21 cellular contexts compared by ENCODE assay signal in the genomic region with DNA sequence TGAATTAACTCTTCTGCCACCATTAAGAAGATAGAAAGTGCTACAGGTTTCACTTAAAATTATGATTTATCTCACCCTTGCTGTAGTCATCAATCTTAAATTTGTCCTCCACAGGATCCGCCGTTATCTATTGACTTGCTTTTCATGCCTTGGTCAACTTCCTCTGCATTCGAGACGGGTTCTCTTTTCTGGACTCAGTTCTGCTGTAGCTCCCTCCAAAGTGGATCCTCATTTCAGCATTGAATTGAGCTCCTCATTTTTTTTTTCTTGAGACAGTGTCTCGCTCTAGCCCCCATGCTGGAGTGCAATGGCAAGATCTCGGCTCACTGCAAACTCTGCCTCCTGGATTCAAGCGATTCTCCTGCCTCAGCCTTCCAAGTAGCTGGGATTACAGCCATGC. TPM values are rescaled to one million over a fixed set of nuclear protein-coding genes. Genes with fewer than 3 reads are reported as not detected.
DNase-seq lines count a peak whose midpoint lies in the region; ATAC-seq and TF ChIP-seq lines count a peak whose summit lies in the region.
"Had no signal": no experiment of that assay in that cellular context is flagged by ENCODE, and none has a peak within 500 bp of the region (broad histone marks: within the 10 kb centered on the region; RNA-seq: fewer than 3 reads in every experiment).

No MANE protein-coding gene starts in this region.

- no peaks in the 10 kb centered on the region for H3K27me3 Mint-ChIP-seq in CD8-positive, alpha-beta T cell (ENCODE audit: low read depth)
- no peaks in the 10 kb centered on the region for H3K27me3 Mint-ChIP-seq in central memory CD8-positive, alpha-beta T cell
- H3K27me3 Mint-ChIP-seq in chondrocyte (ENCODE audit: low read depth) = peaks cover 14% of the 10 kb centered on the region

- no peak overlapping the region for H2BK12ac ChIP-seq in neuronal stem cell (ENCODE audit: low read length)

- H3K9me3 ChIP-seq in CD8-positive, alpha-beta T cell (ENCODE audit: low read length) = no peaks in the 10 kb centered on the region
- no peaks in the 10 kb centered on the region for H3K9me3 ChIP-seq in OCI-LY3 (ENCODE audit: insufficient read depth, low read length)
- no peaks in the 10 kb centered on the region for H3K9me3 ChIP-seq in neuronal stem cell (replicated peaks in 1 of 2; ENCODE audit: control insufficient read depth in 2 of 2, insufficient read depth in 1 of 2, low read depth in 1 of 2, low read length in 2 of 2)
- H3K9me3 ChIP-seq: BE2C, ovary, SK-N-SH, tibial artery had no signal

- no peak overlapping the region for H3K4me3 Mint-ChIP-seq in CD8-positive, alpha-beta T cell
- peak overlapping the region; percentile 20 for H3K4me3 Mint-ChIP-seq in central memory CD8-positive, alpha-beta T cell
- no peak overlapping the region for H3K4me3 Mint-ChIP-seq in chondrocyte (ENCODE audit: unreplicated experiment)
- H3K4me3 Mint-ChIP-seq: HFFc6 had no signal

- H2AK5ac ChIP-seq in neuronal stem cell (ENCODE audit: low read depth, low read length) = no peak overlapping the region

- H4K20me1 ChIP-seq in OCI-LY3 (ENCODE audit: insufficient read depth, low read length) = no peaks in the 10 kb centered on the region

- H3K18ac ChIP-seq in neuronal stem cell (ENCODE audit: low read length) = no peak overlapping the region

- no peak overlapping the region for H2BK120ac ChIP-seq in neuronal stem cell (ENCODE audit: low read depth, low read length)

- CTCF ChIA-PET in CD8-positive, alpha-beta T cell (lab: Charles Lee) = interaction anchor here (1.5 to 2.6 kb wide), 2 partner anchors 12 to 34 kb away, joined by 3 to 8 read pairs; no protein-coding TSS in a partner anchor

- no peak overlapping the region for H3K27ac ChIP-seq in CD8-positive, alpha-beta T cell (ENCODE audit: low read depth, low read length)
- H3K27ac ChIP-seq in OCI-LY3 (ENCODE audit: low read length) (peak overlapping the region; percentile 100), neuronal stem cell (replicated peaks; ENCODE audit: low read length) (no peak overlapping the region)
- H3K27ac ChIP-seq: ovary, tibial artery had no signal

- no peak overlapping the region for H3K14ac ChIP-seq in neuronal stem cell (ENCODE audit: low read length)

- peaks cover 45% of the 10 kb centered on the region for H3K4me1 ChIP-seq in CD8-positive, alpha-beta T cell (ENCODE audit: insufficient read depth, low read length)
- peaks cover 96% of the 10 kb centered on the region for H3K4me1 ChIP-seq in OCI-LY3 (ENCODE audit: low read length)
- peaks cover 0 to 12% of the 10 kb centered on the region in 2 donors for H3K4me1 ChIP-seq in neuronal stem cell (ENCODE audit: control insufficient read depth in 2 of 2, insufficient read depth in 1 of 2, low read depth in 1 of 2, low read length in 2 of 2)
- H3K4me1 ChIP-seq: BE2C, tibial artery had no signal

- no peak overlapping the region for H3K4ac ChIP-seq in neuronal stem cell (ENCODE audit: low read length)

- POLR2A ChIA-PET in CD8-positive, alpha-beta T cell (lab: Charles Lee) = interaction anchor here (0.8 to 2.6 kb wide), 3 partner anchors 12 to 27 kb away, joined by 3 to 13 read pairs (median 4); a partner anchor contains a TSS

- TF ChIP-seq CTCF in CD8-positive, alpha-beta T cell (IDR thresholded peaks at IDR 0.05) = no peak
- TF ChIP-seq CTCF in OCI-LY3 (IDR thresholded peaks at IDR 0.05; ENCODE audit: low read depth, low read length) = no peak
- TF ChIP-seq CTCF in chondrocyte (IDR thresholded peaks at IDR 0.05) = no peak

- H2BK15ac ChIP-seq in neuronal stem cell (ENCODE audit: low read length) = no peak overlapping the region

- H3K36me3 ChIP-seq in CD8-positive, alpha-beta T cell (ENCODE audit: insufficient read depth, low read length) = peaks cover 12% of the 10 kb centered on the region
- H3K36me3 ChIP-seq in OCI-LY3 (replicated peaks; ENCODE audit: low read depth, low read length) (peaks cover 61% of the 10 kb centered on the region), neuronal stem cell (replicated peaks in 1 of 2; ENCODE audit: control insufficient read depth in 2 of 2, insufficient read depth in 2 of 2, low read length in 2 of 2) (no peaks in the 10 kb centered on the region)
- H3K36me3 ChIP-seq: BE2C, ovary, tibial artery had no signal

- H2BK5ac ChIP-seq in neuronal stem cell (ENCODE audit: low read length) = no peak overlapping the region

- peaks cover 74% of the 10 kb centered on the region for H3K4me1 Mint-ChIP-seq in CD8-positive, alpha-beta T cell (ENCODE audit: low read depth)
- H3K4me1 Mint-ChIP-seq in central memory CD8-positive, alpha-beta T cell = peaks cover 85% of the 10 kb centered on the region
- H3K4me1 Mint-ChIP-seq in chondrocyte (ENCODE audit: low read depth) = peaks cover 6% of the 10 kb centered on the region

- H3K79me2 ChIP-seq in OCI-LY3 (ENCODE audit: low read length) = peaks cover 85% of the 10 kb centered on the region

- no peak overlapping the region for H3K4me3 ChIP-seq in CD8-positive, alpha-beta T cell (ENCODE audit: low read depth, low read length)
- H3K4me3 ChIP-seq in OCI-LY3 (ENCODE audit: low read length) (no peak overlapping the region), neuronal stem cell (ENCODE audit: low read length in 2 of 2) (no peak overlapping the region)
- H3K4me3 ChIP-seq: ovary, tibial artery had no signal

- peak overlapping the region; percentile 36 for H3K4me2 ChIP-seq in OCI-LY3 (ENCODE audit: low read length)
- no peak overlapping the region for H3K4me2 ChIP-seq in neuronal stem cell (ENCODE audit: insufficient read depth, low read length, poor library complexity, severe bottlenecking)
- H3K4me2 ChIP-seq: SK-N-SH had no signal

- H3K9ac ChIP-seq in OCI-LY3 (ENCODE audit: low read length) (peak overlapping the region; percentile 95; the same call in 1 of the 2 replicates), neuronal stem cell (ENCODE audit: low read depth, low read length, poor library complexity) (no peak overlapping the region)
- H3K9ac ChIP-seq: SK-N-SH had no signal

- no peak for ATAC-seq in CD8-positive, alpha-beta T cell
- no peak for ATAC-seq in central memory CD8-positive, alpha-beta T cell (replicated peaks; ENCODE audit: extremely low read depth, poor library complexity, severe bottlenecking)
- ATAC-seq in sciatic nerve = no peak

- H3K9me3 Mint-ChIP-seq in CD8-positive, alpha-beta T cell = no peaks in the 10 kb centered on the region
- H3K9me3 Mint-ChIP-seq in central memory CD8-positive, alpha-beta T cell = no peaks in the 10 kb centered on the region
- no peaks in the 10 kb centered on the region for H3K9me3 Mint-ChIP-seq in chondrocyte (ENCODE audit: low read depth)
- H3K9me3 Mint-ChIP-seq: HFFc6 had no signal

- H3K23ac ChIP-seq in neuronal stem cell (ENCODE audit: low read depth, low read length, poor library complexity) = no peak overlapping the region

- no peak overlapping the region for H2AFZ ChIP-seq in OCI-LY3 (ENCODE audit: low read depth, low read length)
- no peak overlapping the region for H2AFZ ChIP-seq in neuronal stem cell (ENCODE audit: low read length)

- no CpG with 5 or more reads among the region's 7 CpGs for WGBS in neuronal stem cell (ENCODE audit: extremely low coverage in 2 of 2, insufficient read length in 2 of 2, insufficient replicate concordance in 1 of 2), 2 donors

- H3K27ac Mint-ChIP-seq in CD8-positive, alpha-beta T cell = peak overlapping the region; percentile 46
- H3K27ac Mint-ChIP-seq in central memory CD8-positive, alpha-beta T cell (ENCODE audit: low read depth) = peak overlapping the region; percentile 93
- H3K27ac Mint-ChIP-seq in chondrocyte (ENCODE audit: unreplicated experiment) = no peak overlapping the region
- H3K27ac Mint-ChIP-seq: HFFc6 had no signal

- peaks cover 71% of the 10 kb centered on the region for H3K36me3 Mint-ChIP-seq in CD8-positive, alpha-beta T cell
- peaks cover 44% of the 10 kb centered on the region for H3K36me3 Mint-ChIP-seq in central memory CD8-positive, alpha-beta T cell (ENCODE audit: insufficient read depth)
- H3K36me3 Mint-ChIP-seq in chondrocyte (ENCODE audit: low read depth) = no peaks in the 10 kb centered on the region

- H4K91ac ChIP-seq in neuronal stem cell (ENCODE audit: low read depth, low read length, poor library complexity) = no peak overlapping the region

- DNase-seq in CD8-positive, alpha-beta T cell = no peak
- no peak for DNase-seq in central memory CD8-positive, alpha-beta T cell (ENCODE audit: low spot score in 2 of 2)
- DNase-seq in sciatic nerve (ENCODE audit: low spot score) (peak; percentile 5), chondrocyte (ENCODE audit: low spot score) (no peak), neuronal stem cell (ENCODE audit: low spot score) (no peak)
- DNase-seq in activated CD4-positive, alpha-beta T cell treated with anti-CD3 and anti-CD28 coated beads, Interleukin-2, amount 50 U/mL, for 1 hour = no peak
- DNase-seq: activated CD4-positive, CD25-positive, alpha-beta regulatory T cell; activated CD8-positive, alpha-beta memory T cell treated with anti-CD3 and anti-CD28 coated beads, Interleukin-2, amount 50 U/mL, for 4 hours; BE2C; effector memory CD4-positive, alpha-beta T cell; HFFc6; NCI-H2081 treated with DMSO at 0.1 percent for 48 hours; NCI-H524 treated with DMSO at 0.1 percent for 48 hours; ovary; SK-N-SH; stimulated activated CD4-positive, alpha-beta T cell treated with anti-CD3 and anti-CD28 coated beads, Interleukin-4, amount 100 ng/mL, for 24 hours; stimulated activated CD8-positive, alpha-beta memory T cell treated with anti-CD3 and anti-CD28 coated beads, Interleukin-4, amount 100 ng/mL, for 48 hours had no signal

- no peaks in the 10 kb centered on the region for H3K79me1 ChIP-seq in neuronal stem cell (ENCODE audit: low read depth, low read length)

- intact Hi-C loops in CD8-positive, alpha-beta T cell (cut with DNase I, micrococcal nuclease) = loop anchor here (2.0 to 5.0 kb wide), 2 partner anchors 13 to 35 kb away; no protein-coding TSS in a partner anchor
- intact Hi-C loops in sciatic nerve (cut with DNase I) = no loop called here

- no peaks in the 10 kb centered on the region for H3K27me3 ChIP-seq in CD8-positive, alpha-beta T cell (ENCODE audit: insufficient read depth, low read length)
- H3K27me3 ChIP-seq in OCI-LY3 (ENCODE audit: low read depth, low read length) (no peaks in the 10 kb centered on the region), neuronal stem cell (ENCODE audit: control insufficient read depth in 3 of 3, insufficient read depth in 3 of 3, low read depth in 1 of 3, low read length in 3 of 3) (peaks cover 0 to 7% (median 0%) of the 10 kb centered on the region in 3 experiments)
- H3K27me3 ChIP-seq: ovary had no signal

- no peak overlapping the region for H4K8ac ChIP-seq in neuronal stem cell (ENCODE audit: low read depth, low read length)

RNA-seq across cellular contexts. Expression of a gene that starts 27.6 kb away (rescaled TPM):
- total RNA-seq in CD8-positive, alpha-beta T cell = 100 to 1,000 TPM; 105 to 121 TPM
- 56.3 TPM for total RNA-seq in sciatic nerve
- total RNA-seq in chondrocyte = 0.20 to 0.48 TPM (median 0.21 TPM) in 3 replicates
- polyA plus RNA-seq in neuronal stem cell (2013, experiment 1 of 2) = 4.5 TPM
- 4.4 TPM for polyA plus RNA-seq in neuronal stem cell (2013, experiment 2 of 2)

RNA-seq across cellular contexts. Expression of a gene that starts 55.3 kb away (rescaled TPM):
- not detected for total RNA-seq in CD8-positive, alpha-beta T cell
- not detected for total RNA-seq in sciatic nerve
- total RNA-seq in chondrocyte = not detected in 3 replicates
- not detected for polyA plus RNA-seq in neuronal stem cell (2013, experiment 1 of 2)
- polyA plus RNA-seq in neuronal stem cell (2013, experiment 2 of 2) = not detected
- total RNA-seq: HFFc6, kidney, mononuclear cell, ovary had no signal
- polyA plus RNA-seq: ovary, SK-N-SH had no signal

Comparison
In these comparisons a context has a peak if more than half of its experiments do, and no peak if none do; other contexts are left out.
1. RNA of a gene that starts 27.6 kb away (total RNA-seq): 105 to 121 TPM in CD8-positive, alpha-beta T cell and 56.3 TPM in sciatic nerve (single experiment); 0.20 to 0.48 TPM in chondrocyte; every median in the first group is over 10 times any median in the second.